ENCODE assay signal across 22 cellular contexts in the genomic region with DNA sequence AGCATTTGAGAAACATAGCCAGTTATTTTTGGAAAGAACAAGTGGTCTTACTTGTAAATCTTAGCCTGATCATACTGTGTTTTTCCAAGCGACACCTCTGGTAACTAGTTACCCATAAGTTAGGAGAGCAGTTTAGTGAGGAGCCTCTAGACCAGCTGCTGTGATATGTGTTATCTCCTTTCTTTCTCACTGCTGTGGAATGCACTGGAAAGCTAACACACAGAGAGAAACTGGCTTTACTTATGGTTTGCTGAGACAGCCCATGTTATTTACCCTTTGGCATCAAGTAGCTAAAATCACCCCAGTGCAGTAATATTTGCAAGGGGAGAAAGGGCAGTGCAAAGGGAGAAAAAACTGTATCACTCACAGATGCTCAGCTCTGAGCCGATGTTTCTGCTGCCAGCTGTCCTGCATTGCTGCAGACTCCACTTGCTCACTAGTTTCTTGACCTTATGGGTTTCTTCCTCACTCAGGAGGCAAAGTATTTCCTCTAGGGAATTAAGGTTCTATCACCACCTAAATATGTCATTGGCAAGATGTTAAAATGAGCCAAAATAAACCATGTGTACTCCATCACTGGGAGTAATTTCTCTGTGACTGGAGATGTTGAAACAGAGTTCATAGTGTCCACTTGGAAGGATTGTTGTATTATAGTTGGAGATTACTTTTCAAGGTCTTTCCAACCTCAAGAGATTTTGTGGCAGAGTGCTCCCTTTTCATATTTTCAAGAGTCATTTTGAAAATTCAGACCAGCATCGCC. TPM values are rescaled to one million over a fixed set of nuclear protein-coding genes. Genes with fewer than 3 reads are reported as not detected.
DNase-seq lines count a peak whose midpoint lies in the region; ATAC-seq and TF ChIP-seq lines count a peak whose summit lies in the region.
"Had no signal": no experiment of that assay in that cellular context is flagged by ENCODE, and none has a peak within 500 bp of the region (broad histone marks: within the 10 kb centered on the region; RNA-seq: fewer than 3 reads in every experiment).

No MANE protein-coding gene starts in this region.

- WGBS in right cardiac atrium = 29% methylated on average over 3 of the region's 3 CpGs

- intact Hi-C loops in Right ventricle myocardium inferior (cut with DNase I) = no loop called here
- intact Hi-C loops in cardiac septum (cut with DNase I) = loop anchor here (5.0 kb wide), 1 partner anchor 37 kb away; no protein-coding TSS in a partner anchor
- intact Hi-C loops in right cardiac atrium (cut with DNase I) = no loop called here

- H3K27ac ChIP-seq in right cardiac atrium (ENCODE audit: low read length) (peak overlapping the region; percentile 96), osteoblast (ENCODE audit: low read depth, low read length) (no peak overlapping the region)

- ATAC-seq in Right ventricle myocardium inferior (peak; percentile 73), right cardiac atrium (no peak), omental fat pad (ENCODE audit: low FRiP score) (peak; percentile 39)
- ATAC-seq: GM23338, HCT116, PC-3 had no signal

- H4K20me1 ChIP-seq in osteoblast (ENCODE audit: insufficient read depth, low read length) = no peaks in the 10 kb centered on the region

- no peak for DNase-seq in Right ventricle myocardium inferior (ENCODE audit: missing footprints)
- DNase-seq in cardiac septum (ENCODE audit: low spot score) = no peak
- DNase-seq in right cardiac atrium = no peak
- no peak for DNase-seq in omental fat pad (ENCODE audit: low spot score)
- DNase-seq in OCI-M1 (lab: John Stamatoyannopoulos, UW) = no peak
- DNase-seq in EL = no peak
- no peak for DNase-seq in osteoblast (ENCODE audit: insufficient read length, low spot score, missing footprints)
- DNase-seq in NCI-H187 treated with DMSO at 0.1 percent for 48 hours (lab: John Stamatoyannopoulos, UW) = no peak
- DNase-seq: 8988T; CD4-positive, CD25-positive, alpha-beta regulatory T cell; DMS153; Kasumi-1; MM.1S; NCI-H1092 treated with DMSO at 0.1 percent for 48 hours; NCI-H146; NCI-H510A; NCI-H748 treated with DMSO at 0.1 percent for 48 hours; PC-3 had no signal

- no peak overlapping the region for H3K4me2 ChIP-seq in osteoblast (ENCODE audit: insufficient read depth, low read length)
- H3K4me2 ChIP-seq: GM23338 had no signal

- no peaks in the 10 kb centered on the region for H3K27me3 ChIP-seq in right cardiac atrium (ENCODE audit: control insufficient read depth, insufficient read depth)
- no peaks in the 10 kb centered on the region for H3K27me3 ChIP-seq in osteoblast (ENCODE audit: insufficient read depth, low read length)

- no peaks in the 10 kb centered on the region for H3K36me3 ChIP-seq in osteoblast (ENCODE audit: insufficient read depth, low read length)

- H3K9me3 ChIP-seq in right cardiac atrium (ENCODE audit: control insufficient read depth, low read length) (no peaks in the 10 kb centered on the region), osteoblast (ENCODE audit: low read depth, low read length) (no peaks in the 10 kb centered on the region)

- H3K4me1 ChIP-seq in right cardiac atrium (ENCODE audit: control insufficient read depth, insufficient read depth, low read length) = peaks cover 3% of the 10 kb centered on the region
- H3K4me1 ChIP-seq in osteoblast (ENCODE audit: insufficient read depth, low read length) = no peaks in the 10 kb centered on the region

- no peak for TF ChIP-seq CTCF in omental fat pad (IDR thresholded peaks at IDR 0.05)
- no peak for TF ChIP-seq CTCF in osteoblast (IDR thresholded peaks at IDR 0.05; ENCODE audit: extremely low read depth, low read depth, low read length)

- peak overlapping the region; percentile 63 for H3K4me3 ChIP-seq in right cardiac atrium (ENCODE audit: low read length)
- H3K4me3 ChIP-seq in osteoblast (ENCODE audit: insufficient read depth, low read length) = no peak overlapping the region
- H3K4me3 ChIP-seq: GM23338 had no signal

- no peaks in the 10 kb centered on the region for H3K79me2 ChIP-seq in osteoblast (ENCODE audit: insufficient read depth, low read length)

- no peak overlapping the region for H2AFZ ChIP-seq in osteoblast (ENCODE audit: low read length)
- H2AFZ ChIP-seq: GM23338 had no signal

RNA-seq across cellular contexts. Expression of a gene that starts 2.3 kb away (rescaled TPM):
- total RNA-seq in Right ventricle myocardium inferior (68.4 TPM), cardiac septum (27.1 TPM), right cardiac atrium (10 to 100 TPM; 55.9 to 80.8 (median 69.2) TPM), omental fat pad (1 to 10 TPM in 2 of 4 donors, under 1 TPM in 1, not detected in 1; 0.24 to 2.9 (median 1.1) TPM), osteoblast (not detected in 2 replicates)
- 22.5 TPM for polyA plus RNA-seq in right cardiac atrium
- total RNA-seq: CD4-positive, CD25-positive, alpha-beta regulatory T cell; PC-3; SK-MEL-5 had no signal
- polyA plus RNA-seq: AG04450; CD4-positive, CD25-positive, alpha-beta regulatory T cell had no signal

Comparison
In these comparisons a context has a peak if more than half of its experiments do, and no peak if none do; other contexts are left out.
1. ATAC-seq: peak in Right ventricle myocardium inferior (single experiment) and omental fat pad (single experiment); none in right cardiac atrium (0 of 2).